Comparison of ENCODE assay signal across 25 cellular contexts in genomic region chr9:106675780-106676179, GRCh38.
DNase-seq lines count a peak whose midpoint lies in the region; ATAC-seq and TF ChIP-seq lines count a peak whose summit lies in the region.
"Had no signal": no experiment of that assay in that cellular context is flagged by ENCODE, and none has a peak within 500 bp of the region (broad histone marks: within the 10 kb centered on the region; RNA-seq: fewer than 3 reads in every experiment).

No MANE protein-coding gene starts in this region.

- TF ChIP-seq CTCF in foreskin keratinocyte (conservative IDR thresholded peaks at IDR 0.05) (no peak), Calu3 (IDR thresholded peaks at IDR 0.05; ENCODE audit: unreplicated experiment) (no peak)

- H3K4me1 ChIP-seq in foreskin keratinocyte = no peaks in the 10 kb centered on the region
- H3K4me1 ChIP-seq: tibial nerve had no signal

- no peaks in the 10 kb centered on the region for H3K36me3 ChIP-seq in MG63
- H3K36me3 ChIP-seq: neutrophil, tibial nerve had no signal

- ATAC-seq in foreskin keratinocyte (peak; percentile 36), GM19324 (IDR thresholded peaks at IDR 0.05; ENCODE audit: low FRiP score, unreplicated experiment) (no peak), GM18520 (IDR thresholded peaks at IDR 0.05; ENCODE audit: unreplicated experiment) (no peak)
- ATAC-seq: activated naive CD8-positive, alpha-beta T cell treated with anti-CD3 and anti-CD28 coated beads, Interleukin-2, amount 50 U/mL, for 24 hours; activated T-cell treated with anti-CD3 and anti-CD28 coated beads, Interleukin-2, amount 50 U/mL, for 4 hours had no signal

- no peaks in the 10 kb centered on the region for H3K27me3 Mint-ChIP-seq in Calu3 (ENCODE audit: unreplicated experiment)
- H3K27me3 Mint-ChIP-seq: activated CD4-positive, alpha-beta T cell treated with anti-CD3 and anti-CD28 coated beads, Interleukin-2, amount 10 ng/mL, durations not matched to agents 24 days and 14 days; activated naive CD8-positive, alpha-beta T cell treated with anti-CD3 and anti-CD28 coated beads, Interleukin-2, amount 50 U/mL, for 24 hours; memory B cell; progenitor cell of endocrine pancreas had no signal

- no peaks in the 10 kb centered on the region for H3K36me3 Mint-ChIP-seq in Calu3 (ENCODE audit: insufficient read depth, unreplicated experiment)
- H3K36me3 Mint-ChIP-seq: memory B cell had no signal

- no peaks in the 10 kb centered on the region for H3K4me1 Mint-ChIP-seq in Calu3 (ENCODE audit: low read depth, unreplicated experiment)
- H3K4me1 Mint-ChIP-seq: activated CD4-positive, alpha-beta T cell treated with anti-CD3 and anti-CD28 coated beads, Interleukin-2, amount 10 ng/mL, durations not matched to agents 24 days and 14 days; activated naive CD8-positive, alpha-beta T cell treated with anti-CD3 and anti-CD28 coated beads, Interleukin-2, amount 50 U/mL, for 24 hours; memory B cell had no signal

- H3K27ac Mint-ChIP-seq in Calu3 (ENCODE audit: unreplicated experiment) = no peak overlapping the region
- H3K27ac Mint-ChIP-seq: activated CD4-positive, alpha-beta T cell treated with anti-CD3 and anti-CD28 coated beads, Interleukin-2, amount 10 ng/mL, durations not matched to agents 24 days and 14 days; activated naive CD8-positive, alpha-beta T cell treated with anti-CD3 and anti-CD28 coated beads, Interleukin-2, amount 50 U/mL, for 24 hours; memory B cell; progenitor cell of endocrine pancreas; T-helper 2 cell treated with Interferon-gamma antibody and Interleukin-4, amounts not matched to agents 5 μg/mL and 100 μg/mL, for 36 hours had no signal

- H3K27me3 ChIP-seq in MG63 = no peaks in the 10 kb centered on the region
- H3K27me3 ChIP-seq in foreskin keratinocyte = peaks cover 2% of the 10 kb centered on the region
- H3K27me3 ChIP-seq: neutrophil, tibial nerve had no signal

- no peak overlapping the region for H3K4me3 Mint-ChIP-seq in Calu3 (ENCODE audit: low read depth, unreplicated experiment)
- H3K4me3 Mint-ChIP-seq: activated CD4-positive, alpha-beta T cell treated with anti-CD3 and anti-CD28 coated beads, Interleukin-2, amount 10 ng/mL, durations not matched to agents 24 days and 14 days; activated naive CD8-positive, alpha-beta T cell treated with anti-CD3 and anti-CD28 coated beads, Interleukin-2, amount 50 U/mL, for 24 hours; activated T-cell treated with anti-CD3 and anti-CD28 coated beads, Interleukin-2, amount 50 U/mL, for 4 hours; memory B cell; T-helper 2 cell treated with Interferon-gamma antibody and Interleukin-4, amounts not matched to agents 5 μg/mL and 100 μg/mL, for 36 hours had no signal

- no TSS peak for BruUV-seq in Calu3 (replicated peaks; lab: Mats Ljungman, UMichigan)

- CTCF ChIA-PET in Calu3 (lab: Charles Lee) = no interaction called here

- H3K27ac ChIP-seq in foreskin keratinocyte = no peak overlapping the region
- H3K27ac ChIP-seq: KMS-11, neutrophil, skin epidermis, tibial nerve, VCaP had no signal

- no peaks in the 10 kb centered on the region for H3K9me3 Mint-ChIP-seq in Calu3 (ENCODE audit: low read depth, unreplicated experiment)
- H3K9me3 Mint-ChIP-seq: activated CD4-positive, alpha-beta T cell treated with anti-CD3 and anti-CD28 coated beads, Interleukin-2, amount 10 ng/mL, durations not matched to agents 24 days and 14 days; T-helper 2 cell treated with Interferon-gamma antibody and Interleukin-4, amounts not matched to agents 5 μg/mL and 100 μg/mL, for 36 hours had no signal

- no peaks in the 10 kb centered on the region for H3K9me3 ChIP-seq in MG63
- H3K9me3 ChIP-seq: neutrophil, tibial nerve had no signal

- intact Hi-C loops in Calu3 (cut with micrococcal nuclease; ENCODE audit: unreplicated experiment) = no loop called here

- peak; percentile 53 for DNase-seq in Daoy (ENCODE audit: low read depth)
- peak; percentile 3 for DNase-seq in MG63
- no peak for DNase-seq in foreskin keratinocyte
- DNase-seq in myocyte (ENCODE audit: low read depth) = peak; percentile 51
- DNase-seq in GOT3 (lab: John Stamatoyannopoulos, UW) = no peak
- no peak for DNase-seq in Calu3
- DNase-seq: activated CD4-positive, alpha-beta T cell treated with anti-CD3 and anti-CD28 coated beads, Interleukin-2, amount 10 ng/mL, durations not matched to agents 24 days and 14 days; activated gamma-delta T cell treated with Interleukin-2 at 50 U/mL for 16 hours; activated naive CD8-positive, alpha-beta T cell treated with anti-CD3 and anti-CD28 coated beads, Interleukin-2, amount 50 U/mL, for 24 hours; activated T-cell treated with anti-CD3 and anti-CD28 coated beads, Interleukin-2, amount 50 U/mL, for 4 hours; DMS79 treated with DMSO at 0.1 percent for 48 hours; kidney glomerular epithelial cell; MV-4-11; NCI-H146; stimulated activated CD4-positive, alpha-beta T cell treated with anti-CD3 and anti-CD28 coated beads, Interleukin-1b, Interleukin-23, amount 100 ng/mL, for 48 hours had no signal

- H3K4me3 ChIP-seq in MG63 = no peak overlapping the region
- H3K4me3 ChIP-seq: skin epidermis, tibial nerve had no signal

Comparison
In these comparisons a context has a peak if more than half of its experiments do, and no peak if none do; other contexts are left out.
1. DNase-seq: peak in Daoy (single experiment), MG63 (single experiment) and myocyte (single experiment); none in foreskin keratinocyte (0 of 2), GOT3 (single experiment) and Calu3 (single experiment).